35 cellular contexts compared by ENCODE assay signal in the genomic region with DNA sequence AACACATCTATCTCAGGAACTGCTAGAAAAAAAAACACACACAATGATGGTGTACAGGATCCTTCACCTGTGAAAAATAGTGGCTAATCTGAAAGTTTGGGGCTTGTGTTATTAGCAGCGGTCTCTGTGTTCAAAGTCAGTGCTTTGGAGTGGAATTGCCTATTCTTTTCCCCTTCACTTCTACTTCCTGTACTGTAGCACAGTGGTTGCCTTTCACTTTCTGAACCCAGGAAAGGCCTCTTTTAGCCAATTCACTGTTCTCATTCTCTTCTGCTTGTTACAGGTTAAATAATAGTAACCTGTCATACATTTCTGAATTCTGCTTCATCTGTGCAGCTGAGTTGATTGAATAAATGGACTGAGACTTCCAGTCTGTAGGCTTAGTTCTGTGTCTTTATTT.
"Had no signal": no experiment of that assay in that cellular context is flagged by ENCODE, and none has a peak within 500 bp of the region (broad histone marks: within the 10 kb centered on the region; RNA-seq: fewer than 3 reads in every experiment).

No MANE protein-coding gene starts in this region.

- H3K4me3 Mint-ChIP-seq: activated CD4-positive, alpha-beta memory T cell treated with anti-CD3 and anti-CD28 coated beads, Interleukin-2, amount 10 ng/mL, durations not matched to agents 7 days and 5 days; activated CD4-positive, alpha-beta T cell treated with anti-CD3 and anti-CD28 coated beads for 36 hours; activated CD4-positive, alpha-beta T cell treated with anti-CD3 and anti-CD28 coated beads, Interleukin-2, amount 10 ng/mL, durations not matched to agents 7 days and 5 days; activated CD8-positive, alpha-beta memory T cell treated with anti-CD3 and anti-CD28 coated beads, Interleukin-2, amount 10 ng/mL, durations not matched to agents 7 days and 5 days; activated CD8-positive, alpha-beta T cell treated with anti-CD3 and anti-CD28 coated beads, Interleukin-2, amount 10 ng/mL, durations not matched to agents 7 days and 5 days; activated naive CD4-positive, alpha-beta T cell treated with anti-CD3 and anti-CD28 coated beads for 36 hours; activated naive CD8-positive, alpha-beta T cell treated with anti-CD3 and anti-CD28 coated beads for 36 hours; activated T-cell treated with anti-CD3 and anti-CD28 coated beads, Interleukin-2, amount 50 U/mL, for 4 hours; activated T-cell treated with anti-CD3 and anti-CD28 coated beads, Interleukin-2, amount 50 U/mL, for 72 hours; activated T-helper 1 cell treated with anti-CD3 and anti-CD28 coated beads, Interleukin-12 subunit alpha, Interleukin-12 subunit beta, Interleukin-2, Interleukin-4 antibody, amounts not matched to agents 30 ng/mL and 10 ng/mL and 1 ng/mL, durations not matched to agents 14 hours and 24 hours and 36 hours; activated T-helper 17 cell treated with anti-CD3 and anti-CD28 coated beads, Interleukin-2, amount 50 U/mL, for 72 hours; T-helper 1 cell treated with Interleukin-12 subunit alpha and Interleukin-12 subunit beta and Interleukin-4 antibody, amounts not matched to agents 30 μg/mL and 1 μg/mL, for 36 hours; T-helper 2 cell treated with Interferon-gamma antibody and Interleukin-4, amounts not matched to agents 5 μg/mL and 100 μg/mL, for 36 hours; WTC11 had no signal

- H3K36me3 Mint-ChIP-seq: activated CD8-positive, alpha-beta memory T cell treated with anti-CD3 and anti-CD28 coated beads, Interleukin-2, amount 10 ng/mL, durations not matched to agents 7 days and 5 days; activated naive CD8-positive, alpha-beta T cell treated with anti-CD3 and anti-CD28 coated beads for 36 hours; WTC11 had no signal

- H3K27me3 Mint-ChIP-seq: activated CD4-positive, alpha-beta memory T cell treated with anti-CD3 and anti-CD28 coated beads, Interleukin-2, amount 10 ng/mL, durations not matched to agents 7 days and 5 days; activated CD4-positive, alpha-beta T cell treated with anti-CD3 and anti-CD28 coated beads for 36 hours; activated CD4-positive, alpha-beta T cell treated with anti-CD3 and anti-CD28 coated beads, Interleukin-2, amount 10 ng/mL, durations not matched to agents 7 days and 5 days; activated CD8-positive, alpha-beta memory T cell treated with anti-CD3 and anti-CD28 coated beads, Interleukin-2, amount 10 ng/mL, durations not matched to agents 7 days and 5 days; activated naive CD8-positive, alpha-beta T cell treated with anti-CD3 and anti-CD28 coated beads for 36 hours; activated T-helper 17 cell treated with anti-CD3 and anti-CD28 coated beads, Interleukin-2, amount 50 U/mL, for 72 hours had no signal

- H3K9me3 Mint-ChIP-seq: activated CD4-positive, alpha-beta T cell treated with anti-CD3 and anti-CD28 coated beads, Interleukin-2, amount 10 ng/mL, durations not matched to agents 7 days and 5 days; activated naive CD8-positive, alpha-beta T cell treated with anti-CD3 and anti-CD28 coated beads for 36 hours; activated T-helper 1 cell treated with anti-CD3 and anti-CD28 coated beads, Interleukin-12 subunit alpha, Interleukin-12 subunit beta, Interleukin-2, Interleukin-4 antibody, amounts not matched to agents 30 ng/mL and 10 ng/mL and 1 ng/mL, durations not matched to agents 14 hours and 24 hours and 36 hours; T-helper 1 cell treated with Interleukin-12 subunit alpha and Interleukin-12 subunit beta and Interleukin-4 antibody, amounts not matched to agents 30 μg/mL and 1 μg/mL, for 36 hours; WTC11 had no signal

- ATAC-seq: activated CD4-positive, alpha-beta T cell treated with anti-CD3 and anti-CD28 coated beads for 36 hours; activated CD4-positive, CD25-positive, alpha-beta regulatory T cell treated with anti-CD3 and anti-CD28 coated beads, Interleukin-2, amount 50 U/mL, for 24 hours; activated CD8-positive, alpha-beta memory T cell treated with anti-CD3 and anti-CD28 coated beads, Interleukin-2, amount 10 ng/mL, durations not matched to agents 7 days and 5 days; activated CD8-positive, alpha-beta T cell treated with anti-CD3 and anti-CD28 coated beads, Interleukin-2, amount 10 ng/mL, durations not matched to agents 7 days and 5 days; activated naive CD4-positive, alpha-beta T cell treated with anti-CD3 and anti-CD28 coated beads, Interleukin-2, amount 50 U/mL, for 72 hours; activated T-cell treated with anti-CD3 and anti-CD28 coated beads, Interleukin-2, amount 50 U/mL, for 4 hours; activated T-cell treated with anti-CD3 and anti-CD28 coated beads, Interleukin-2, amount 50 U/mL, for 72 hours; activated T-helper 17 cell treated with anti-CD3 and anti-CD28 coated beads, Interleukin-2, amount 50 U/mL, for 72 hours; body of pancreas; WTC11 had no signal

- DNase-seq: activated CD4-positive, alpha-beta memory T cell treated with anti-CD3 and anti-CD28 coated beads, Interleukin-2, amount 10 ng/mL, durations not matched to agents 7 days and 5 days; activated CD4-positive, alpha-beta T cell treated with anti-CD3 and anti-CD28 coated beads for 1 hour; activated CD4-positive, alpha-beta T cell treated with anti-CD3 and anti-CD28 coated beads for 36 hours; activated CD4-positive, alpha-beta T cell treated with anti-CD3 and anti-CD28 coated beads for 48 hours; activated CD4-positive, alpha-beta T cell treated with anti-CD3 and anti-CD28 coated beads, Interleukin-2, amount 10 ng/mL, durations not matched to agents 7 days and 5 days; activated CD4-positive, alpha-beta T cell treated with anti-CD3 and anti-CD28 coated beads, Interleukin-2, amount 50 U/mL, for 48 hours; activated CD4-positive, CD25-positive, alpha-beta regulatory T cell; activated CD8-positive, alpha-beta memory T cell treated with anti-CD3 and anti-CD28 coated beads for 24 hours; activated CD8-positive, alpha-beta memory T cell treated with anti-CD3 and anti-CD28 coated beads, Interleukin-2, amount 10 ng/mL, durations not matched to agents 7 days and 5 days; activated CD8-positive, alpha-beta memory T cell treated with anti-CD3 and anti-CD28 coated beads, Interleukin-2, amount 50 U/mL, for 48 hours; activated CD8-positive, alpha-beta T cell treated with anti-CD3 and anti-CD28 coated beads, Interleukin-2, amount 10 ng/mL, durations not matched to agents 7 days and 5 days; activated effector memory CD4-positive, alpha-beta T cell treated with anti-CD3 and anti-CD28 coated beads, Interleukin-2, amount 50 U/mL, for 16 hours; activated gamma-delta T cell treated with Interleukin-2 at 50 U/mL for 16 hours; activated naive CD4-positive, alpha-beta T cell; activated naive CD4-positive, alpha-beta T cell treated with anti-CD3 and anti-CD28 coated beads for 36 hours; activated naive CD4-positive, alpha-beta T cell treated with anti-CD3 and anti-CD28 coated beads, Interleukin-2, amount 50 U/mL, for 16 hours; activated naive CD8-positive, alpha-beta T cell treated with anti-CD3 and anti-CD28 coated beads for 36 hours; activated T-cell treated with anti-CD3 and anti-CD28 coated beads, Interleukin-2, amount 50 U/mL, for 4 hours; activated T-cell treated with anti-CD3 and anti-CD28 coated beads, Interleukin-2, amount 50 U/mL, for 72 hours; adrenal gland; amniotic stem cell; aorta; body of pancreas; brain microvascular endothelial cell; central memory CD4-positive, alpha-beta T cell; T-helper 2 cell; T-helper 9 cell; WERI-Rb-1 had no signal

- H3K27ac Mint-ChIP-seq: activated CD4-positive, alpha-beta memory T cell treated with anti-CD3 and anti-CD28 coated beads, Interleukin-2, amount 10 ng/mL, durations not matched to agents 7 days and 5 days; activated CD4-positive, alpha-beta T cell treated with anti-CD3 and anti-CD28 coated beads for 36 hours; activated CD4-positive, alpha-beta T cell treated with anti-CD3 and anti-CD28 coated beads, Interleukin-2, amount 10 ng/mL, durations not matched to agents 7 days and 5 days; activated CD8-positive, alpha-beta memory T cell treated with anti-CD3 and anti-CD28 coated beads, Interleukin-2, amount 10 ng/mL, durations not matched to agents 7 days and 5 days; activated CD8-positive, alpha-beta T cell treated with anti-CD3 and anti-CD28 coated beads, Interleukin-2, amount 10 ng/mL, durations not matched to agents 7 days and 5 days; activated naive CD4-positive, alpha-beta T cell treated with anti-CD3 and anti-CD28 coated beads for 36 hours; activated naive CD4-positive, alpha-beta T cell treated with anti-CD3 and anti-CD28 coated beads, Interleukin-2, amount 50 U/mL, for 72 hours; activated naive CD8-positive, alpha-beta T cell treated with anti-CD3 and anti-CD28 coated beads for 36 hours; activated T-cell treated with anti-CD3 and anti-CD28 coated beads, Interleukin-2, amount 50 U/mL, for 72 hours; activated T-helper 1 cell treated with anti-CD3 and anti-CD28 coated beads, Interleukin-12 subunit alpha, Interleukin-12 subunit beta, Interleukin-2, Interleukin-4 antibody, amounts not matched to agents 30 ng/mL and 10 ng/mL and 1 ng/mL, durations not matched to agents 14 hours and 24 hours and 36 hours; activated T-helper 17 cell treated with anti-CD3 and anti-CD28 coated beads, Interleukin-2, amount 50 U/mL, for 72 hours; T-helper 1 cell treated with Interleukin-12 subunit alpha and Interleukin-12 subunit beta and Interleukin-4 antibody, amounts not matched to agents 30 μg/mL and 1 μg/mL, for 36 hours; T-helper 2 cell treated with Interferon-gamma antibody and Interleukin-4, amounts not matched to agents 5 μg/mL and 100 μg/mL, for 36 hours; WTC11 had no signal

- H3K4me1 Mint-ChIP-seq: activated CD4-positive, alpha-beta memory T cell treated with anti-CD3 and anti-CD28 coated beads, Interleukin-2, amount 10 ng/mL, durations not matched to agents 7 days and 5 days; activated CD4-positive, alpha-beta T cell treated with anti-CD3 and anti-CD28 coated beads for 36 hours; activated CD4-positive, alpha-beta T cell treated with anti-CD3 and anti-CD28 coated beads, Interleukin-2, amount 10 ng/mL, durations not matched to agents 7 days and 5 days; activated CD8-positive, alpha-beta memory T cell treated with anti-CD3 and anti-CD28 coated beads, Interleukin-2, amount 10 ng/mL, durations not matched to agents 7 days and 5 days; activated naive CD8-positive, alpha-beta T cell treated with anti-CD3 and anti-CD28 coated beads for 36 hours; activated T-helper 17 cell treated with anti-CD3 and anti-CD28 coated beads, Interleukin-2, amount 50 U/mL, for 72 hours; WTC11 had no signal
